ENCODE assay signal across 24 cellular contexts in the genomic region with DNA sequence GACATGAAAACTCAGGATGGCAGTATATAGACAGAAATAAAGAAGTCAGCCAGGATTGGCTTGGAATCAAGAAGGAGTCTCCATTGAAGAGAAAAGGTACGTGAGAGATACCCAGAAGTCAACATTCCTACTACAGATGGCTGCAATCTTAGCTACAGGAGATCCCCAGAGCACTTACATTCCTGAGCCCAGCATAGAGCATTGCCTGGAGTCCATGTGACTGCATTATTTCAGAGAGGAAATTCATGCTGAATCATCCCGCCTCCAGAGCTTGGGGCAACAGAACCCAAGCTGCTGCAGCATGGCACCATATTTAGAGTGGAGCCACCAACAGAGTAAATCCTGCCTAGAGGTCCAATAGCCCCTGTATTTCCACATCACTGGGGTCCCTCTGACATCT.
"Had no signal": no experiment of that assay in that cellular context is flagged by ENCODE, and none has a peak within 500 bp of the region (broad histone marks: within the 10 kb centered on the region; RNA-seq: fewer than 3 reads in every experiment).

No MANE protein-coding gene starts in this region.

- H3K9me3 ChIP-seq: mucosa of descending colon, uterus had no signal

- H3K4me3 Mint-ChIP-seq: activated B cell treated with CpG ODN at 0.5 μM for 24 hours; activated CD4-positive, alpha-beta memory T cell treated with anti-CD3 and anti-CD28 coated beads for 36 hours; activated naive CD8-positive, alpha-beta T cell treated with anti-CD3 and anti-CD28 coated beads for 36 hours; activated T-helper 1 cell treated with anti-CD3 and anti-CD28 coated beads, Interleukin-12 subunit alpha, Interleukin-12 subunit beta, Interleukin-2, Interleukin-4 antibody, amounts not matched to agents 30 ng/mL and 10 ng/mL and 1 ng/mL, durations not matched to agents 14 hours and 24 hours and 36 hours; central memory CD8-positive, alpha-beta T cell; memory B cell; naive B cell; neural progenitor cell had no signal

- H3K36me3 Mint-ChIP-seq: activated CD4-positive, alpha-beta memory T cell treated with anti-CD3 and anti-CD28 coated beads for 36 hours; activated naive CD8-positive, alpha-beta T cell treated with anti-CD3 and anti-CD28 coated beads for 36 hours; memory B cell; neural progenitor cell had no signal

- H3K36me3 ChIP-seq: gastroesophageal sphincter, heart left ventricle, neural progenitor cell, tibial artery, uterus had no signal

- H3K27me3 Mint-ChIP-seq: activated B cell treated with CpG ODN at 0.5 μM for 24 hours; activated CD4-positive, alpha-beta memory T cell treated with anti-CD3 and anti-CD28 coated beads for 36 hours; activated naive CD8-positive, alpha-beta T cell treated with anti-CD3 and anti-CD28 coated beads for 36 hours; central memory CD8-positive, alpha-beta T cell; memory B cell; naive B cell; progenitor cell of endocrine pancreas had no signal

- H3K27me3 ChIP-seq: gastroesophageal sphincter, heart left ventricle, neural progenitor cell, tibial artery, uterus had no signal

- H3K27ac Mint-ChIP-seq: activated B cell treated with CpG ODN at 0.5 μM for 24 hours; activated CD4-positive, alpha-beta memory T cell treated with anti-CD3 and anti-CD28 coated beads for 36 hours; activated naive CD8-positive, alpha-beta T cell treated with anti-CD3 and anti-CD28 coated beads for 36 hours; activated T-helper 1 cell treated with anti-CD3 and anti-CD28 coated beads, Interleukin-12 subunit alpha, Interleukin-12 subunit beta, Interleukin-2, Interleukin-4 antibody, amounts not matched to agents 30 ng/mL and 10 ng/mL and 1 ng/mL, durations not matched to agents 14 hours and 24 hours and 36 hours; memory B cell; naive B cell; neural progenitor cell; progenitor cell of endocrine pancreas had no signal

- H3K4me1 ChIP-seq: gastroesophageal sphincter, heart left ventricle, neural progenitor cell, tibial artery, uterus had no signal

- DNase-seq: activated B cell treated with CpG ODN at 0.5 μM for 24 hours; activated CD4-positive, alpha-beta memory T cell treated with anti-CD3 and anti-CD28 coated beads for 36 hours; activated CD4-positive, alpha-beta T cell treated with anti-CD3 and anti-CD28 coated beads for 4 hours; activated naive CD8-positive, alpha-beta T cell treated with anti-CD3 and anti-CD28 coated beads for 36 hours; activated T-cell treated with anti-CD3 and anti-CD28 coated beads for 4 hours; amygdala; erythroblast; heart left ventricle; left ventricle myocardium superior; mucosa of descending colon; naive B cell; stimulated activated CD4-positive, alpha-beta T cell treated with anti-CD3 and anti-CD28 coated beads, Interleukin-2, amount 100 ng/mL, for 24 hours; stimulated activated naive CD8-positive, alpha-beta T cell treated with anti-CD3 and anti-CD28 coated beads, Interleukin-15, Interleukin-2, amounts not matched to agents 100 U/mL and 50 U/mL, for 24 hours; substantia nigra; T-helper 9 cell; tibial artery; uterus had no signal

- H3K4me1 Mint-ChIP-seq: activated B cell treated with CpG ODN at 0.5 μM for 24 hours; central memory CD8-positive, alpha-beta T cell; memory B cell; naive B cell; neural progenitor cell had no signal

- H3K9me3 Mint-ChIP-seq: neural progenitor cell had no signal

- H3K4me3 ChIP-seq: coronary artery, gastroesophageal sphincter, heart left ventricle, mucosa of descending colon, neural progenitor cell, tibial artery, uterus had no signal
